In the genomic region with DNA sequence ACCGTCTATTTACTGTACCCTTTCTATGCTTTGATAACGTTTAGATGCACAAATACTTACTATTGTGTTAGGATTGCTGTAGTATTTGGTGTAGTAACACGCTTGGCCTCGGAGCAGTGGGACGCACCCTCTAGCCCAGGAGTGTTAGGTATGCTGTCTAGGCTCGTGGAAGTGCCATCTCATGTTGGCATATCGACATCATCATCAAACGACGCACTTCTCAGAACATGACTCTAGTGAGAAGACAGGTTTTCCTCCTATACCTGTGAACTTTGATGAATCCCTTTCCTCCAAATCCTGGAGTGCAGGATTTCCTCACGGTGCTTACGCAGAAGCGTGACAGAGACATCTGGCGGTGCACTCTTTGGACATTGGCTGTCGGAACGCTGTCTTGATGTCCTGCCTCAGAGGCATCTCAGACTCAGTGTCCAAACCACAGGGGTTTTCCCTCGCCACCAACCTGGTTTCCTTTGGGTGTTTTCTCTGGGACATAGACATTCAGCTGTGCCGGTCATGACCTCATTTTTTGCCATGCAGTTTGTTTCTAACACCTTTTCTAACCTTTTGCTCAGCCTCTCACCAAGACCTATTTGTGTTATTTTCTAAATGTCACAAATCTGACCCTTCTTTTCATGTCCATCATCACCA, we compare ENCODE assay signal across 17 cellular contexts. TPM values are rescaled to one million over a fixed set of nuclear protein-coding genes. Genes with fewer than 3 reads are reported as not detected.
A peak's percentile ranks its signal among the peaks of the same experiment; 100 is the strongest.
DNase-seq lines count a peak whose midpoint lies in the region; ATAC-seq, FAIRE-seq and TF ChIP-seq lines count a peak whose summit lies in the region.
"Had no signal": no experiment of that assay in that cellular context is flagged by ENCODE, and none has a peak within 500 bp of the region (broad histone marks: within the 10 kb centered on the region; RNA-seq: fewer than 3 reads in every experiment).

No MANE protein-coding gene starts in this region.

- POLR2A ChIA-PET in activated CD4-positive, alpha-beta memory T cell treated with anti-CD3 and anti-CD28 coated beads, Interleukin-2, amount 10 ng/mL, durations not matched to agents 7 days and 5 days (lab: Charles Lee): interaction anchor here (0.6 kb wide), 1 partner anchor 15 kb away, joined by 3 read pairs; no protein-coding TSS in a partner anchor

- H3K27me3 ChIP-seq in bronchial epithelial cell (ENCODE audit: control insufficient read depth, insufficient read depth, low read length): no peaks in the 10 kb centered on the region

- H3K27ac Mint-ChIP-seq in activated naive CD4-positive, alpha-beta T cell treated with anti-CD3 and anti-CD28 coated beads, Interleukin-2, amount 50 U/mL, for 72 hours: peak overlapping the region; percentile 29 to 63
- peak overlapping the region; percentile 55 for H3K27ac Mint-ChIP-seq in activated CD4-positive, alpha-beta memory T cell treated with anti-CD3 and anti-CD28 coated beads, Interleukin-2, amount 10 ng/mL, durations not matched to agents 7 days and 5 days
- peak overlapping the region; percentile 74 for H3K27ac Mint-ChIP-seq in stimulated activated effector memory CD8-positive, alpha-beta T cell treated with anti-CD3 and anti-CD28 coated beads, Interleukin-12 subunit alpha, Interleukin-12 subunit beta, amount 100 ng/mL, for 72 hours
- H3K27ac Mint-ChIP-seq: B cell, H9 had no signal

- peak; percentile 28 for FAIRE-seq in bronchial epithelial cell (lab: Jason Lieb, UNC)

- H3K4me3 Mint-ChIP-seq in activated CD4-positive, alpha-beta memory T cell treated with anti-CD3 and anti-CD28 coated beads, Interleukin-2, amount 10 ng/mL, durations not matched to agents 7 days and 5 days: no peak overlapping the region
- H3K4me3 Mint-ChIP-seq in stimulated activated effector memory CD8-positive, alpha-beta T cell treated with anti-CD3 and anti-CD28 coated beads, Interleukin-12 subunit alpha, Interleukin-12 subunit beta, amount 100 ng/mL, for 72 hours: no peak overlapping the region
- H3K4me3 Mint-ChIP-seq: B cell, H9 had no signal

- no peak overlapping the region for H3K4me3 ChIP-seq in bronchial epithelial cell (ENCODE audit: low read depth, low read length)

- CTCF ChIA-PET in activated CD4-positive, alpha-beta memory T cell treated with anti-CD3 and anti-CD28 coated beads, Interleukin-2, amount 10 ng/mL, durations not matched to agents 7 days and 5 days (lab: Charles Lee): interaction anchor here (0.7 kb wide), 1 partner anchor 99 kb away, joined by 3 read pairs; the partner anchor contains the start of gene GYS1

- no peak for TF ChIP-seq CTCF in bronchial epithelial cell (IDR thresholded peaks at IDR 0.05; ENCODE audit: insufficient read depth, low read length, severe bottlenecking)

- H3K4me1 Mint-ChIP-seq in activated CD4-positive, alpha-beta memory T cell treated with anti-CD3 and anti-CD28 coated beads, Interleukin-2, amount 10 ng/mL, durations not matched to agents 7 days and 5 days: peaks cover 38% of the 10 kb centered on the region
- peaks cover 35% of the 10 kb centered on the region for H3K4me1 Mint-ChIP-seq in stimulated activated effector memory CD8-positive, alpha-beta T cell treated with anti-CD3 and anti-CD28 coated beads, Interleukin-12 subunit alpha, Interleukin-12 subunit beta, amount 100 ng/mL, for 72 hours

- H3K36me3 Mint-ChIP-seq in activated naive CD4-positive, alpha-beta T cell treated with anti-CD3 and anti-CD28 coated beads, Interleukin-2, amount 50 U/mL, for 72 hours: peaks cover 24 to 32% of the 10 kb centered on the region in 2 donors
- peaks cover 63% of the 10 kb centered on the region for H3K36me3 Mint-ChIP-seq in activated CD4-positive, alpha-beta memory T cell treated with anti-CD3 and anti-CD28 coated beads, Interleukin-2, amount 10 ng/mL, durations not matched to agents 7 days and 5 days (ENCODE audit: low read depth)
- H3K36me3 Mint-ChIP-seq in stimulated activated effector memory CD8-positive, alpha-beta T cell treated with anti-CD3 and anti-CD28 coated beads, Interleukin-12 subunit alpha, Interleukin-12 subunit beta, amount 100 ng/mL, for 72 hours: peaks cover 100% of the 10 kb centered on the region

- peaks cover 29% of the 10 kb centered on the region for H3K36me3 ChIP-seq in bronchial epithelial cell (ENCODE audit: control insufficient read depth, insufficient read depth, low read length)

- no peaks in the 10 kb centered on the region for H3K9me3 Mint-ChIP-seq in activated naive CD4-positive, alpha-beta T cell treated with anti-CD3 and anti-CD28 coated beads, Interleukin-2, amount 50 U/mL, for 72 hours
- H3K9me3 Mint-ChIP-seq in activated CD4-positive, alpha-beta memory T cell treated with anti-CD3 and anti-CD28 coated beads, Interleukin-2, amount 10 ng/mL, durations not matched to agents 7 days and 5 days: no peaks in the 10 kb centered on the region
- no peaks in the 10 kb centered on the region for H3K9me3 Mint-ChIP-seq in stimulated activated effector memory CD8-positive, alpha-beta T cell treated with anti-CD3 and anti-CD28 coated beads, Interleukin-12 subunit alpha, Interleukin-12 subunit beta, amount 100 ng/mL, for 72 hours
- H3K9me3 Mint-ChIP-seq: CD8-positive, alpha-beta memory T cell; H9 had no signal

- DNase-seq in activated naive CD4-positive, alpha-beta T cell treated with anti-CD3 and anti-CD28 coated beads, Interleukin-2, amount 50 U/mL, for 72 hours (ENCODE audit: low spot score in 2 of 2): no peak
- no peak for DNase-seq in activated naive CD4-positive, alpha-beta T cell treated with Interleukin-2 at 50 U/mL for 16 hours
- no peak for DNase-seq in activated CD4-positive, alpha-beta memory T cell treated with anti-CD3 and anti-CD28 coated beads, Interleukin-2, amount 10 ng/mL, durations not matched to agents 7 days and 5 days
- DNase-seq in bronchial epithelial cell (ENCODE audit: low read depth): no peak
- DNase-seq in stimulated activated effector memory CD8-positive, alpha-beta T cell treated with anti-CD3 and anti-CD28 coated beads, Interleukin-12 subunit alpha, Interleukin-12 subunit beta, amount 100 ng/mL, for 72 hours (ENCODE audit: low spot score in 2 of 2): no peak
- DNase-seq in NOMO-1 treated with DMSO at 0.1 percent for 48 hours (lab: John Stamatoyannopoulos, UW; ENCODE audit: unreplicated experiment): no peak
- DNase-seq in activated CD4-positive, CD25-positive, alpha-beta regulatory T cell (lab: John Stamatoyannopoulos, UW): no peak
- DNase-seq: CD8-positive, alpha-beta memory T cell; H9; NCI-H1930; NCI-H2171; NCI-H446 treated with DMSO at 0.1 percent for 48 hours; NCI-H748 treated with DMSO at 0.1 percent for 48 hours had no signal

- ATAC-seq in activated naive CD4-positive, alpha-beta T cell treated with anti-CD3 and anti-CD28 coated beads, Interleukin-2, amount 50 U/mL, for 72 hours: peak in 1 of 2 donors; percentile 46
- peak; percentile 69 for ATAC-seq in stimulated activated effector memory CD8-positive, alpha-beta T cell treated with anti-CD3 and anti-CD28 coated beads, Interleukin-12 subunit alpha, Interleukin-12 subunit beta, amount 100 ng/mL, for 72 hours
- ATAC-seq: Right ventricle myocardium inferior had no signal

- no peaks in the 10 kb centered on the region for H3K27me3 Mint-ChIP-seq in activated CD4-positive, alpha-beta memory T cell treated with anti-CD3 and anti-CD28 coated beads, Interleukin-2, amount 10 ng/mL, durations not matched to agents 7 days and 5 days
- H3K27me3 Mint-ChIP-seq: B cell; CD8-positive, alpha-beta memory T cell had no signal

RNA-seq across cellular contexts. Expression of gene SNRNP70, which starts 6.3 kb away (rescaled TPM):
- total RNA-seq in activated naive CD4-positive, alpha-beta T cell treated with anti-CD3 and anti-CD28 coated beads, Interleukin-2, amount 50 U/mL, for 72 hours: 100 to 1,000 TPM; 127 to 233 TPM
- total RNA-seq in activated CD4-positive, alpha-beta memory T cell treated with anti-CD3 and anti-CD28 coated beads, Interleukin-2, amount 10 ng/mL, durations not matched to agents 7 days and 5 days: 100 to 1,000 TPM; 179 to 188 TPM
- total RNA-seq in bronchial epithelial cell: 74.5 and 126 TPM in 2 replicates

RNA-seq across cellular contexts. Expression of gene KCNA7, which starts 19.0 kb away (rescaled TPM):
- not detected for total RNA-seq in activated naive CD4-positive, alpha-beta T cell treated with anti-CD3 and anti-CD28 coated beads, Interleukin-2, amount 50 U/mL, for 72 hours
- total RNA-seq in activated CD4-positive, alpha-beta memory T cell treated with anti-CD3 and anti-CD28 coated beads, Interleukin-2, amount 10 ng/mL, durations not matched to agents 7 days and 5 days: not detected
- not detected in 2 replicates for total RNA-seq in bronchial epithelial cell
- total RNA-seq: B cell; CD8-positive, alpha-beta memory T cell; Daoy had no signal

RNA-seq across cellular contexts. Expression of gene LIN7B, which starts 22.7 kb away (rescaled TPM):
- total RNA-seq in activated naive CD4-positive, alpha-beta T cell treated with anti-CD3 and anti-CD28 coated beads, Interleukin-2, amount 50 U/mL, for 72 hours: 10 to 100 TPM in 1 of 2 donors, 1 to 10 TPM in 1; 1.9 to 12.4 TPM
- total RNA-seq in activated CD4-positive, alpha-beta memory T cell treated with anti-CD3 and anti-CD28 coated beads, Interleukin-2, amount 10 ng/mL, durations not matched to agents 7 days and 5 days: 1 to 10 TPM; 4.3 to 4.7 TPM
- 3.2 and 6.5 TPM in 2 replicates for total RNA-seq in bronchial epithelial cell

RNA-seq across cellular contexts. Expression of gene NTF4, which starts 26.9 kb away (rescaled TPM):
- not detected for total RNA-seq in activated naive CD4-positive, alpha-beta T cell treated with anti-CD3 and anti-CD28 coated beads, Interleukin-2, amount 50 U/mL, for 72 hours
- total RNA-seq in activated CD4-positive, alpha-beta memory T cell treated with anti-CD3 and anti-CD28 coated beads, Interleukin-2, amount 10 ng/mL, durations not matched to agents 7 days and 5 days: not detected
- 3.2 and 9.9 TPM in 2 replicates for total RNA-seq in bronchial epithelial cell
- total RNA-seq: B cell; CD8-positive, alpha-beta memory T cell; Daoy; LHCN-M2; Right ventricle myocardium inferior had no signal

RNA-seq across cellular contexts. Expression of gene C19orf73, which starts 27.4 kb away (rescaled TPM):
- total RNA-seq in activated naive CD4-positive, alpha-beta T cell treated with anti-CD3 and anti-CD28 coated beads, Interleukin-2, amount 50 U/mL, for 72 hours: 1 to 10 TPM; 1.1 TPM
- total RNA-seq in activated CD4-positive, alpha-beta memory T cell treated with anti-CD3 and anti-CD28 coated beads, Interleukin-2, amount 10 ng/mL, durations not matched to agents 7 days and 5 days: 1 to 10 TPM; 1.0 TPM
- 0.53 and 1.9 TPM in 2 replicates for total RNA-seq in bronchial epithelial cell
